17 cellular contexts compared by ENCODE assay signal in the genomic region with DNA sequence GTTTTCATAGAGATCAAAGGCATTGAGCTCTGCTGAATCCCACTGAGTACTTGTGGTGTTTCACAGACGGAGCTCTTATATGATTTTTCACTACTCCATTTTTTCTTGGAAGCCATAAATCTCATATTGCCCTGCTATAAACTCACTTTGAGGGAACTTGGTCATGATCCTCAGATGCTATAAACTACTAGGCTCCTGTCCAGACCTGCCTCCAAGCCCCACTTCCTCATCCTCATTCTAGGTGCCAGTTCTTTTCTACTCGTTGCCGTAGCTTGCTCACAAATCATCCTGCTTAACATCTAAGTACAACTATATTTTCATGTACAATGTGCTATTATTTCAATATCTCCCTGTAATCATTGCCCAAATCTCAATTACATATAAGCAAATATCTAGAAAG.
A peak's percentile ranks its signal among the peaks of the same experiment; 100 is the strongest.
DNase-seq lines count a peak whose midpoint lies in the region; ATAC-seq and TF ChIP-seq lines count a peak whose summit lies in the region.
"Had no signal": no experiment of that assay in that cellular context is flagged by ENCODE, and none has a peak within 500 bp of the region (broad histone marks: within the 10 kb centered on the region; RNA-seq: fewer than 3 reads in every experiment).

No MANE protein-coding gene starts in this region.

- H3K4me1 ChIP-seq in mucosa of descending colon (ENCODE audit: low read depth) (no peaks in the 10 kb centered on the region), transverse colon (peaks cover 0 to 21% (median 6%) of the 10 kb centered on the region in 4 donors)
- H3K4me1 ChIP-seq: BLaER1 treated with 17β-estradiol and CSF1 and Interleukin-3, amounts not matched to agents 10 nM and 100 nM had no signal

- 24 to 28% methylated on average over 3 of the region's 3 CpGs for WGBS in transverse colon (ENCODE audit: low coverage in 1 of 2), 2 donors

- no peaks in the 10 kb centered on the region for H3K27me3 ChIP-seq in transverse colon
- H3K27me3 ChIP-seq: BLaER1 treated with 17β-estradiol and CSF1 and Interleukin-3, amounts not matched to agents 10 nM and 100 nM had no signal

- DNase-seq in NOMO-1 treated with DMSO at 0.1 percent for 48 hours (lab: John Stamatoyannopoulos, UW; ENCODE audit: unreplicated experiment) (peak; percentile 5), NOMO-1 treated with dmso at 0.1 percent for 144 hours (lab: John Stamatoyannopoulos, UW; ENCODE audit: unreplicated experiment) (no peak), epithelial cell of prostate (ENCODE audit: low read depth, low spot score) (peak; percentile 6), mucosa of descending colon (peak in 1 of 3 donors; percentile 56), transverse colon (peak; percentile 37)
- DNase-seq in effector CD4-positive, alpha-beta T cell, result no peak
- DNase-seq: CD8-positive, alpha-beta T cell; DMS 273 treated with DMSO at 0.1 percent for 48 hours; DMS79; GDM1; GOT3; H7; HFFc6 had no signal

- in situ Hi-C loops in transverse colon (cut with MboI; ENCODE audit: low pct_ligation_motif_present in 1 of 4, low pct_unique_long_range_greater_than_20kb in 1 of 4, low sequenced_read_pairs in 3 of 4), result no loop called here

- ATAC-seq in mucosa of descending colon (peak; percentile 98), GM18907 (IDR thresholded peaks at IDR 0.05; ENCODE audit: unreplicated experiment) (no peak), HG03135 (IDR thresholded peaks at IDR 0.05; ENCODE audit: unreplicated experiment) (no peak)
- ATAC-seq: CD8-positive, alpha-beta T cell; HCT116 had no signal

- TF ChIP-seq EP300 in transverse colon (IDR thresholded peaks at IDR 0.05; ENCODE audit: low read depth), result no peak

- H3K9me3 ChIP-seq in mucosa of descending colon, result no peaks in the 10 kb centered on the region
- H3K9me3 ChIP-seq in transverse colon, result no peaks in the 10 kb centered on the region
- H3K9me3 ChIP-seq: BLaER1 treated with 17β-estradiol and CSF1 and Interleukin-3, amounts not matched to agents 10 nM and 100 nM had no signal

- intact Hi-C loops in mucosa of descending colon (cut with DNase I, micrococcal nuclease) (no loop called here), transverse colon (cut with DNase I; ENCODE audit: low total_unique reads) (no loop called here)

- H3K27ac ChIP-seq in epithelial cell of prostate, result no peak overlapping the region
- no peak overlapping the region for H3K27ac ChIP-seq in transverse colon
- H3K27ac ChIP-seq: BLaER1 treated with 17β-estradiol and CSF1 and Interleukin-3, amounts not matched to agents 10 nM and 100 nM had no signal

- H3K4me3 ChIP-seq in mucosa of descending colon, result no peak overlapping the region
- no peak overlapping the region for H3K4me3 ChIP-seq in transverse colon
- H3K4me3 ChIP-seq: BLaER1 treated with 17β-estradiol and CSF1 and Interleukin-3, amounts not matched to agents 10 nM and 100 nM had no signal

- H3K36me3 ChIP-seq in mucosa of descending colon (ENCODE audit: low read depth) (no peaks in the 10 kb centered on the region), transverse colon (no peaks in the 10 kb centered on the region)
- H3K36me3 ChIP-seq: BLaER1 treated with 17β-estradiol and CSF1 and Interleukin-3, amounts not matched to agents 10 nM and 100 nM had no signal

- TF ChIP-seq CTCF in mucosa of descending colon (IDR thresholded peaks at IDR 0.05), result no peak
- TF ChIP-seq CTCF in transverse colon (IDR thresholded peaks at IDR 0.05), result no peak

- no peak for TF ChIP-seq POLR2A in transverse colon (IDR thresholded peaks at IDR 0.05)

Comparison
In these comparisons a context has a peak if more than half of its experiments do, and no peak if none do; other contexts are left out.
1. DNase-seq: peak in NOMO-1 treated with DMSO at 0.1 percent for 48 hours (single experiment), epithelial cell of prostate (single experiment) and transverse colon (single experiment); none in NOMO-1 treated with dmso at 0.1 percent for 144 hours (single experiment) and effector CD4-positive, alpha-beta T cell (single experiment).